In the genomic region with DNA sequence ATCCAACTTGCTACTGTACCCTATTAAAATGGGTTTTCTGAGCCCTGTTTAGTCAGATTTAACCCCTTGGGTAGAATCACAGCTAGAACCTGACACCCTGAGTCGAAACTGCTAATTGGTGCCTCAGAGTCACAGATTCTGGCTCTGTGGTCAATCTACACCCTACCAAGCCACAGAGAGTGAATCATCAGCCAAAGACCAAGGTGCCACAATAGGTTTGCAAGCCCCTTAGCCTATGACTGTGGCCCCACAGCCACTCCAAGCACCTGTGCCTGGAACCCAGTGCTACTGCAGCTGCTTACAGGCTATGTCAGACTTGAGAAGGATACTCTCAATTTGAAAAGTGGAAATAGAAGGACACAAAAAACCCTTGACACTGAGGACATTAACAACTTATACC, we compare ENCODE assay signal across 1 cellular context.
TF ChIP-seq lines count a peak whose summit lies in the region.

No MANE protein-coding gene starts in this region.

TF ChIP-seq in GM12878, 131 proteins besides CTCF, POLR2A, EP300 and RAD21 (continued from another document):
- TF ChIP-seq PKNOX1 (IDR thresholded peaks at IDR 0.05): 0 out of 2 replicates have a peak, but pooled peaks have one; percentile 5
- TF ChIP-seq BHLHE40 (IDR thresholded peaks at IDR 0.05; ENCODE audit: borderline replicate concordance in 1 of 2, low read depth in 2 of 2, low read length in 1 of 2): peak in 1 of 2 experiments; percentile 25; a peak in 1 of 4 replicates
- TF ChIP-seq KDM1A (IDR thresholded peaks at IDR 0.05; ENCODE audit: borderline replicate concordance): no peak
TF ChIP-seq in GM12878: peak in this region for 7.
